In the genomic region with DNA sequence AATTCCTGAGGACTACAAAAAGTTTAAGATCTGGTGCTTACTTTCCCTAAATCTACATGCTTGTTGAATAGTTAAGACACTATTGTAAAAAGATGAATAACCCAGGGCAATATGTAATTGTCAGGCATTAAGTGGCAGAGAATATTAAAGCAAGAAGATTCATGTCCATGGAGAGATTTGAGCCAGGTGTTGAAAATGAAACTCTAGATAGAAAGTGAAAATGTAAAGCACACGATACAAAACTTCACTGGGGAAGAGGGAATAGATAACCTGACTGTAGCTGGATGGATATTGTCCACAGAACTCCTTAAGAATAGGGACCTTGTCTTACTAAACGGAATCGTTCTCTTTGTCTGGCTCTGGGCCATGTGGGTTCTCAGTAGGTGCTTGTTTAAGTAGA, we compare ENCODE assay signal across 14 cellular contexts. TPM values are rescaled to one million over a fixed set of nuclear protein-coding genes. Genes with fewer than 3 reads are reported as not detected.
DNase-seq lines count a peak whose midpoint lies in the region; ATAC-seq, FAIRE-seq and TF ChIP-seq lines count a peak whose summit lies in the region.
"Had no signal": no experiment of that assay in that cellular context is flagged by ENCODE, and none has a peak within 500 bp of the region (broad histone marks: within the 10 kb centered on the region; RNA-seq: fewer than 3 reads in every experiment).

No MANE protein-coding gene starts in this region.

- H3K4me1 ChIP-seq in CD8-positive, alpha-beta T cell (ENCODE audit: insufficient read depth, low read length): peaks cover 66% of the 10 kb centered on the region

- H3K4me1 Mint-ChIP-seq in CD8-positive, alpha-beta T cell (ENCODE audit: low read depth): peaks cover 84% of the 10 kb centered on the region
- H3K4me1 Mint-ChIP-seq in activated CD4-positive, alpha-beta memory T cell treated with anti-CD3 and anti-CD28 coated beads for 36 hours (ENCODE audit: low read depth): peaks cover 76% of the 10 kb centered on the region
- peaks cover 44% of the 10 kb centered on the region for H3K4me1 Mint-ChIP-seq in memory B cell

- H3K9me3 ChIP-seq in CD8-positive, alpha-beta T cell (ENCODE audit: low read length): no peaks in the 10 kb centered on the region

- H3K9me3 Mint-ChIP-seq in CD8-positive, alpha-beta T cell: no peaks in the 10 kb centered on the region
- H3K9me3 Mint-ChIP-seq in activated CD4-positive, alpha-beta memory T cell treated with anti-CD3 and anti-CD28 coated beads for 36 hours: no peaks in the 10 kb centered on the region
- H3K9me3 Mint-ChIP-seq in memory B cell: no peaks in the 10 kb centered on the region
- H3K9me3 Mint-ChIP-seq: CD14-positive monocyte had no signal

- FAIRE-seq in GM19239 (lab: Jason Lieb, UNC): peak; percentile 52
- FAIRE-seq: urothelium cell line had no signal

- POLR2A ChIA-PET in CD8-positive, alpha-beta T cell (lab: Charles Lee): no interaction called here
- POLR2A ChIA-PET in activated CD4-positive, alpha-beta memory T cell treated with anti-CD3 and anti-CD28 coated beads for 36 hours (lab: Charles Lee): no interaction called here

- H3K36me3 ChIP-seq in CD8-positive, alpha-beta T cell (ENCODE audit: insufficient read depth, low read length): no peaks in the 10 kb centered on the region

- peak overlapping the region; percentile 42 for H3K4me3 Mint-ChIP-seq in CD8-positive, alpha-beta T cell
- H3K4me3 Mint-ChIP-seq in activated CD4-positive, alpha-beta memory T cell treated with anti-CD3 and anti-CD28 coated beads for 36 hours: no peak overlapping the region
- H3K4me3 Mint-ChIP-seq in memory B cell: peak overlapping the region; percentile 9
- H3K4me3 Mint-ChIP-seq: CD14-positive monocyte had no signal

- no peaks in the 10 kb centered on the region for H3K27me3 Mint-ChIP-seq in CD8-positive, alpha-beta T cell (ENCODE audit: low read depth)
- H3K27me3 Mint-ChIP-seq in activated CD4-positive, alpha-beta memory T cell treated with anti-CD3 and anti-CD28 coated beads for 36 hours: no peaks in the 10 kb centered on the region
- no peaks in the 10 kb centered on the region for H3K27me3 Mint-ChIP-seq in memory B cell

- no peak for DNase-seq in CD8-positive, alpha-beta T cell
- DNase-seq in GM19239 (ENCODE audit: insufficient read length, low spot score) (peak; percentile 15), memory B cell (ENCODE audit: low spot score in 2 of 2) (no peak), EL (no peak), NCI-H1105 treated with DMSO at 0.1 percent for 48 hours (lab: John Stamatoyannopoulos, UW) (no peak), SHP77 treated with DMSO at 0.1 percent for 48 hours (lab: John Stamatoyannopoulos, UW) (no peak), foreskin fibroblast (no peak)
- DNase-seq in activated CD4-positive, alpha-beta memory T cell treated with anti-CD3 and anti-CD28 coated beads for 36 hours: no peak
- DNase-seq: activated CD4-positive, CD25-positive, alpha-beta regulatory T cell; mesendoderm; right cardiac atrium; Right ventricle myocardium superior had no signal

- CTCF ChIA-PET in CD8-positive, alpha-beta T cell (lab: Charles Lee): no interaction called here
- CTCF ChIA-PET in activated CD4-positive, alpha-beta memory T cell treated with anti-CD3 and anti-CD28 coated beads for 36 hours (lab: Charles Lee): no interaction called here

- H3K36me3 Mint-ChIP-seq in CD8-positive, alpha-beta T cell: peaks cover 39% of the 10 kb centered on the region
- H3K36me3 Mint-ChIP-seq in activated CD4-positive, alpha-beta memory T cell treated with anti-CD3 and anti-CD28 coated beads for 36 hours: peaks cover 32% of the 10 kb centered on the region
- H3K36me3 Mint-ChIP-seq in memory B cell: peaks cover 14% of the 10 kb centered on the region

- no peak overlapping the region for H3K27ac ChIP-seq in CD8-positive, alpha-beta T cell (ENCODE audit: low read depth, low read length)

- intact Hi-C loops in CD8-positive, alpha-beta T cell (cut with DNase I, micrococcal nuclease): loop anchor here (5.0 to 10.0 kb wide), 5 partner anchors 33 to 1471 kb away; partner anchors contain the start of genes NUP107 (in 1 of the 2), SLC35E3 (in 1 of the 2) and TMBIM4 (in 1 of the 2)
- intact Hi-C loops in activated CD4-positive, alpha-beta memory T cell treated with anti-CD3 and anti-CD28 coated beads for 36 hours (cut with micrococcal nuclease): no loop called here

- no peak for TF ChIP-seq CTCF in CD8-positive, alpha-beta T cell (IDR thresholded peaks at IDR 0.05)
- TF ChIP-seq CTCF in foreskin fibroblast (IDR thresholded peaks at IDR 0.05; ENCODE audit: low read depth, low read length): no peak

- peak overlapping the region; percentile 20 for H3K27ac Mint-ChIP-seq in CD8-positive, alpha-beta T cell
- H3K27ac Mint-ChIP-seq in activated CD4-positive, alpha-beta memory T cell treated with anti-CD3 and anti-CD28 coated beads for 36 hours: peak overlapping the region; percentile 0
- H3K27ac Mint-ChIP-seq in memory B cell: peak overlapping the region; percentile 4

- H3K27me3 ChIP-seq in CD8-positive, alpha-beta T cell (ENCODE audit: insufficient read depth, low read length): no peaks in the 10 kb centered on the region

- no peak overlapping the region for H3K4me3 ChIP-seq in CD8-positive, alpha-beta T cell (ENCODE audit: low read depth, low read length)
- no peak overlapping the region for H3K4me3 ChIP-seq in foreskin fibroblast (ENCODE audit: low read depth in 1 of 2, low read length in 2 of 2)

- no peak for ATAC-seq in CD8-positive, alpha-beta T cell
- ATAC-seq in memory B cell (ENCODE audit: low read depth): no peak
- ATAC-seq: right cardiac atrium had no signal

RNA-seq across cellular contexts. Expression of gene CAND1, which starts 5.0 kb away (rescaled TPM):
- 100 to 1,000 TPM; 116 to 130 TPM for total RNA-seq in CD8-positive, alpha-beta T cell
- 100 to 1,000 TPM; 213 to 219 TPM for total RNA-seq in activated CD4-positive, alpha-beta memory T cell treated with anti-CD3 and anti-CD28 coated beads for 36 hours
